ENCODE assay signal across 6 cellular contexts in the genomic region with DNA sequence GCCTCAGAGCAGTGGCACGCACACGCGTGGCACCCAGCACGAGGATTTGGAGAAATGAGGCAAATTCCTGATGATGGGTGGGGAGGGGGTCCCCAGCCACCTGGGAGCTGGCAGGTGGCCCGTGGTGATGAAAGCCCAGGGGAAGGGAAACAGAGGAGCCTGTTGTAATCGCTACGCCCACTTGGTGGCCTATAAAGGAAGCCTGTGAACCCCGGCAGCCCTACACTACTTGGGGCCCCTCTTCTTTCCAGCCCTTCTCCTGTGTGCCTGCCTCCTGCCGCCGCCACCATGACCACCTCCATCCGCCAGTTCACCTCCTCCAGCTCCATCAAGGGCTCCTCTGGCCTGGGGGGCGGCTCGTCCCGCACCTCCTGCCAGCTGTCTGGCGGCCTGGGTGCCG. TPM values are rescaled to one million over a fixed set of nuclear protein-coding genes. Genes with fewer than 3 reads are reported as not detected.
"Had no signal": no experiment of that assay in that cellular context is flagged by ENCODE, and none has a peak within 500 bp of the region (broad histone marks: within the 10 kb centered on the region; RNA-seq: fewer than 3 reads in every experiment).

No MANE protein-coding gene starts in this region.

RNA-seq across cellular contexts. Expression of gene EVPLL, which starts 49.1 kb away (rescaled TPM):
- total RNA-seq: GM23248, H1, H7, HFFc6 had no signal
- polyA plus RNA-seq: GM23248 had no signal

RNA-seq across cellular contexts. Expression of gene LGALS9C, which starts 50.0 kb away (rescaled TPM):
- total RNA-seq: GM23248, H1, H4, H7, H9 had no signal
- polyA plus RNA-seq: GM23248 had no signal
